Comparison of ENCODE assay signal across 12 cellular contexts in the genomic region with DNA sequence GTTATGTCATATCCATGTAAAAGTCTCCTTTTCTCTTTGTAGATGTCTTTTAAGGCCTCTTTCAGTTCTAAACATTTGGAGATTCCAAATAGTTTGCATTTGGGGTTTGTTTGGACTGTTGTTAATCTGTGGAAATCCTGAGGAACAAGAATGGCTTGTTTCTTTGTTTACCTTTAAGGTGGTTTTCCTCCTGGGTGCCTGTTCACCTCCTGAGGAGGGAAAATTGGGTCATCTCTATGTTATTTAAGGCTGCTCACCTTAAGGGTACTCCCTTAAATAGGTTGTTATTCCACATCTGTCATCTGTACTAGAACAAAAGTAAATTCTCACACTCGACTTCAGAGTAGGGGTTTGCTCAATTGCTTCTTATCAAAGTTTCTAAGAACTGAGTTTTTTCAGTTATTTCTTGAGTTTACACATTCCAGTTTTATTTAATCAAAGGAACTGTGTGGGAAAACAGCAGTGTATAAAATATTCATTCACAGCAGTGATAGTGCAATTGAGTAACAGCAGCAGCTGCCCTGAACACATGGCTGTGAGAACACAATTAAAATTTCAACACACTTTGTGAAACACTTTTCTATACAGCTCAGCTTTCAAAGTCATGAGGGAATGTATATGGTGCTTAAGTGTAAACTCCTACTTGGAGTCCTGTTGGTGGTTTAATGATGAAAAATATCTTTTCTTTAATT.
DNase-seq lines count a peak whose midpoint lies in the region; ATAC-seq, FAIRE-seq and TF ChIP-seq lines count a peak whose summit lies in the region.
"Had no signal": no experiment of that assay in that cellular context is flagged by ENCODE, and none has a peak within 500 bp of the region (broad histone marks: within the 10 kb centered on the region; RNA-seq: fewer than 3 reads in every experiment).

No MANE protein-coding gene starts in this region.

- H3K27me3 Mint-ChIP-seq in astrocyte (ENCODE audit: low read depth, unreplicated experiment), result no peaks in the 10 kb centered on the region

- DNase-seq in NCI-H2171 treated with DMSO at 0.1 percent for 48 hours (lab: John Stamatoyannopoulos, UW) (peak; percentile 4), NCI-H2171 (lab: John Stamatoyannopoulos, UW) (no peak), astrocyte (ENCODE audit: low read depth) (peak; percentile 57), HK-2 (ENCODE audit: unreplicated experiment) (no peak)
- DNase-seq in stimulated activated CD4-positive, alpha-beta T cell treated with anti-CD3 and anti-CD28 coated beads, Interleukin-4, amount 100 ng/mL, for 1 hour, result no peak
- DNase-seq: ACHN, aorta, gastrocnemius medialis, NCI-H345 had no signal

- no peak for ATAC-seq in HG02973 (IDR thresholded peaks at IDR 0.05; ENCODE audit: unreplicated experiment)

- H3K4me3 ChIP-seq in astrocyte (ENCODE audit: insufficient read depth, low read depth, low read length) (no peak overlapping the region), subcutaneous abdominal adipose tissue (ENCODE audit: low read depth in 1 of 5, low read length in 5 of 5) (no peak overlapping the region)
- H3K4me3 ChIP-seq: gastrocnemius medialis had no signal

- no peaks in the 10 kb centered on the region for H4K20me1 ChIP-seq in astrocyte (ENCODE audit: insufficient read depth, low read length)

- H3K27me3 ChIP-seq in astrocyte (ENCODE audit: insufficient read depth, low read length) (no peaks in the 10 kb centered on the region), subcutaneous abdominal adipose tissue (ENCODE audit: control insufficient read depth in 5 of 5, insufficient read depth in 4 of 5, low read length in 5 of 5) (no peaks in the 10 kb centered on the region)
- H3K27me3 ChIP-seq: gastrocnemius medialis had no signal

- no peaks in the 10 kb centered on the region for H3K79me2 ChIP-seq in astrocyte (ENCODE audit: insufficient read depth, low read length)

- peaks cover 3% of the 10 kb centered on the region for H3K36me3 Mint-ChIP-seq in astrocyte (ENCODE audit: low read depth, unreplicated experiment)

- H3K27ac ChIP-seq in astrocyte (ENCODE audit: low read depth, low read length) (peak overlapping the region; percentile 94), subcutaneous abdominal adipose tissue (ENCODE audit: low read depth, low read length) (peak overlapping the region; percentile 38)

- H3K9me3 ChIP-seq in astrocyte (ENCODE audit: insufficient read depth, low read depth, low read length) (no peaks in the 10 kb centered on the region), subcutaneous abdominal adipose tissue (ENCODE audit: control insufficient read depth in 5 of 5, low read length in 5 of 5) (no peaks in the 10 kb centered on the region)
- H3K9me3 ChIP-seq: gastrocnemius medialis had no signal

- no peak for TF ChIP-seq CTCF in astrocyte (IDR thresholded peaks at IDR 0.05; ENCODE audit: insufficient read depth, low read depth, low read length)

- H3K36me3 ChIP-seq in astrocyte (ENCODE audit: insufficient read depth, low read length) (no peaks in the 10 kb centered on the region), subcutaneous abdominal adipose tissue (ENCODE audit: control insufficient read depth in 5 of 5, insufficient read depth in 5 of 5, low read length in 5 of 5) (no peaks in the 10 kb centered on the region)
- H3K36me3 ChIP-seq: gastrocnemius medialis had no signal

- peak overlapping the region; percentile 7 for H2AFZ ChIP-seq in astrocyte (ENCODE audit: low read depth, low read length)

- H3K27ac Mint-ChIP-seq in astrocyte (ENCODE audit: unreplicated experiment), result peak overlapping the region; percentile 98

- H3K4me3 Mint-ChIP-seq in astrocyte (ENCODE audit: unreplicated experiment), result no peak overlapping the region

- peaks cover 69% of the 10 kb centered on the region for H3K4me1 Mint-ChIP-seq in astrocyte (ENCODE audit: low read depth, unreplicated experiment)

- peaks cover 3% of the 10 kb centered on the region for H3K9me3 Mint-ChIP-seq in astrocyte (ENCODE audit: unreplicated experiment)

- H3K9ac ChIP-seq in astrocyte (ENCODE audit: low read length), result peak overlapping the region; percentile 45
- H3K9ac ChIP-seq in subcutaneous abdominal adipose tissue (ENCODE audit: low read length in 5 of 5), result no peak overlapping the region

- H3K4me1 ChIP-seq in astrocyte (ENCODE audit: insufficient read depth, low read length), result peaks cover 49% of the 10 kb centered on the region
- peaks cover 3 to 26% (median 18%) of the 10 kb centered on the region in 5 donors for H3K4me1 ChIP-seq in subcutaneous abdominal adipose tissue (ENCODE audit: control insufficient read depth in 5 of 5, insufficient read depth in 5 of 5, low read length in 5 of 5)

- no peak for FAIRE-seq in astrocyte (lab: Jason Lieb, UNC)
- peak; percentile 5 for FAIRE-seq in islet of Langerhans (lab: Jason Lieb, UNC)

- H3K4me2 ChIP-seq in astrocyte (ENCODE audit: low read length), result peak overlapping the region; percentile 16

Comparison
In these comparisons a context has a peak if more than half of its experiments do, and no peak if none do; other contexts are left out.
1. DNase-seq: peak in NCI-H2171 treated with DMSO at 0.1 percent for 48 hours (single experiment) and astrocyte (single experiment); none in NCI-H2171 (single experiment), HK-2 (single experiment) and stimulated activated CD4-positive, alpha-beta T cell treated with anti-CD3 and anti-CD28 coated beads, Interleukin-4, amount 100 ng/mL, for 1 hour (single experiment).